In genomic region chr11:2395856-2396255, GRCh38 we compare ENCODE assay signal across 17 cellular contexts. TPM values are rescaled to one million over a fixed set of nuclear protein-coding genes. Genes with fewer than 3 reads are reported as not detected.
A peak's percentile ranks its signal among the peaks of the same experiment; 100 is the strongest.
DNase-seq lines count a peak whose midpoint lies in the region; ATAC-seq and TF ChIP-seq lines count a peak whose summit lies in the region.
"Had no signal": no experiment of that assay in that cellular context is flagged by ENCODE, and none has a peak within 500 bp of the region (broad histone marks: within the 10 kb centered on the region; RNA-seq: fewer than 3 reads in every experiment).

No MANE protein-coding gene starts in this region.

- H3K4me1 ChIP-seq in BLaER1 (peaks cover 79% of the 10 kb centered on the region), DOHH2 (ENCODE audit: control insufficient read depth, low read length) (peaks cover 88% of the 10 kb centered on the region), OCI-LY1 (ENCODE audit: insufficient read depth, low read length, severe bottlenecking) (peaks cover 52% of the 10 kb centered on the region), sigmoid colon (peaks cover 0 to 49% (median 43%) of the 10 kb centered on the region in 4 donors)

- H3K4me2 ChIP-seq in BLaER1, result peak overlapping the region; percentile 100
- no peak overlapping the region for H3K4me2 ChIP-seq in DOHH2 (ENCODE audit: low read length)
- no peak overlapping the region for H3K4me2 ChIP-seq in OCI-LY1 (ENCODE audit: low read length)

- H3K27me3 ChIP-seq in BLaER1, result no peaks in the 10 kb centered on the region
- H3K27me3 ChIP-seq in DOHH2 (ENCODE audit: control insufficient read depth, low read length), result no peaks in the 10 kb centered on the region
- H3K27me3 ChIP-seq in OCI-LY1 (ENCODE audit: insufficient read depth, low read length), result no peaks in the 10 kb centered on the region
- no peaks in the 10 kb centered on the region for H3K27me3 ChIP-seq in sigmoid colon

- H3K4me3 ChIP-seq in BLaER1 (no peak overlapping the region; the same call in 1 of the 2 replicates), DOHH2 (ENCODE audit: low read length) (no peak overlapping the region), OCI-LY1 (ENCODE audit: low read depth, low read length, poor library complexity, severe bottlenecking) (no peak overlapping the region), sigmoid colon (no peak overlapping the region)
- H3K4me3 ChIP-seq: GM12878 had no signal

- TF ChIP-seq EP300 in sigmoid colon (IDR thresholded peaks at IDR 0.05), result no peak

- TF ChIP-seq CTCF in DOHH2 (IDR thresholded peaks at IDR 0.05; ENCODE audit: low read depth, low read length, poor library complexity, severe bottlenecking) (no peak), OCI-LY1 (IDR thresholded peaks at IDR 0.05; ENCODE audit: low read length) (no peak), sigmoid colon (IDR thresholded peaks at IDR 0.05) (no peak)

- no peak for DNase-seq in sigmoid colon
- DNase-seq in NCI-H446 treated with DMSO at 0.1 percent for 48 hours (lab: John Stamatoyannopoulos, UW), result no peak
- DNase-seq in mesenteric fat pad (ENCODE audit: low spot score), result no peak
- DNase-seq: ACHN; Calu3; CD8-positive, alpha-beta T cell; DMS79 treated with DMSO at 0.1 percent for 48 hours; EL; H9 had no signal

- no peak overlapping the region for H3K9ac ChIP-seq in BLaER1
- no peak overlapping the region for H3K9ac ChIP-seq in OCI-LY1 (ENCODE audit: low read length)

- H4K20me1 ChIP-seq in BLaER1, result peaks cover 64% of the 10 kb centered on the region
- H4K20me1 ChIP-seq in DOHH2 (ENCODE audit: control insufficient read depth, insufficient read depth, low read depth, low read length), result no peaks in the 10 kb centered on the region
- no peaks in the 10 kb centered on the region for H4K20me1 ChIP-seq in OCI-LY1 (ENCODE audit: insufficient read depth, low read length)

- H3F3A ChIP-seq in DOHH2 (ENCODE audit: control insufficient read depth, insufficient read depth), result peaks cover 33% of the 10 kb centered on the region
- H3F3A ChIP-seq in OCI-LY1 (ENCODE audit: insufficient read depth, low read length), result no peaks in the 10 kb centered on the region

- TF ChIP-seq POLR2A in sigmoid colon (IDR thresholded peaks at IDR 0.05), result no peak

- H3K36me3 ChIP-seq in BLaER1 (peaks cover 61% of the 10 kb centered on the region), DOHH2 (ENCODE audit: control insufficient read depth, low read length) (peaks cover 87% of the 10 kb centered on the region), OCI-LY1 (ENCODE audit: insufficient read depth, low read length) (peaks cover 62% of the 10 kb centered on the region), sigmoid colon (peaks cover 21 to 76% (median 58%) of the 10 kb centered on the region in 4 donors)

- WGBS in sigmoid colon, 2 donors, result 83 to 90% methylated on average over 17 of the region's 17 CpGs

- H3K9me3 ChIP-seq in BLaER1 (no peaks in the 10 kb centered on the region), DOHH2 (ENCODE audit: control insufficient read depth, insufficient read depth, low read length) (no peaks in the 10 kb centered on the region), OCI-LY1 (ENCODE audit: low read length) (no peaks in the 10 kb centered on the region), sigmoid colon (no peaks in the 10 kb centered on the region)

- H3K79me2 ChIP-seq in DOHH2 (ENCODE audit: control insufficient read depth, low read length) (peaks cover 61% of the 10 kb centered on the region), OCI-LY1 (ENCODE audit: insufficient read depth, low read length) (no peaks in the 10 kb centered on the region)

- no peak for ATAC-seq in GM21367 (IDR thresholded peaks at IDR 0.05; ENCODE audit: unreplicated experiment)
- ATAC-seq: CD8-positive, alpha-beta T cell; GM12878 had no signal

- no peaks in the 10 kb centered on the region for H3K9me2 ChIP-seq in DOHH2 (replicated peaks; ENCODE audit: control insufficient read depth, low read length)
- no peaks in the 10 kb centered on the region for H3K9me2 ChIP-seq in OCI-LY1 (ENCODE audit: low read depth, low read length)

- no peak overlapping the region for H3K27ac ChIP-seq in BLaER1
- H3K27ac ChIP-seq in DOHH2 (ENCODE audit: low read depth, low read length), result 0 out of 2 replicates have a peak overlapping the region, but pooled peaks have one; percentile 100
- peak overlapping the region; percentile 100 for H3K27ac ChIP-seq in OCI-LY1 (ENCODE audit: low read depth, low read length, poor library complexity, severe bottlenecking)
- peak overlapping the region in 3 of 4 donors; percentile 43 to 100 (median 99) for H3K27ac ChIP-seq in sigmoid colon

- intact Hi-C loops in sigmoid colon (cut with DNase I), result loop anchor here (10.0 kb wide), 1 partner anchor 769 kb away; the partner anchor contains the start of gene OSBPL5

- H2AFZ ChIP-seq in OCI-LY1 (ENCODE audit: low read length), result no peak overlapping the region

RNA-seq across cellular contexts. Expression of gene TSSC4, which starts 4.7 kb away (rescaled TPM):
- total RNA-seq in sigmoid colon (10 to 100 TPM; 45.1 to 60.1 (median 53.2) TPM), mesenteric fat pad (55.2 TPM)
- 10 to 100 TPM; 43.7 to 51.1 (median 47.7) TPM for polyA plus RNA-seq in sigmoid colon

RNA-seq across cellular contexts. Expression of gene CD81, which starts 18.7 kb away (rescaled TPM):
- 100 to 1,000 TPM; 401 to 625 (median 493) TPM for total RNA-seq in sigmoid colon
- polyA plus RNA-seq in sigmoid colon, result 100 to 1,000 TPM in 1 of 3 donors, 10 to 100 TPM in 2; 67.9 to 313 (median 90.6) TPM
- 723 TPM for total RNA-seq in mesenteric fat pad

RNA-seq across cellular contexts. Expression of gene TRPM5, which starts 48.5 kb away (rescaled TPM):
- total RNA-seq in sigmoid colon (not detected), mesenteric fat pad (not detected)
- polyA plus RNA-seq in sigmoid colon, result 1 to 10 TPM in 1 of 3 donors, under 1 TPM in 1, not detected in 1; 0.60 to 2.8 TPM
- total RNA-seq: Calu3, G401, GM12878, H1 had no signal
- polyA plus RNA-seq: BJ, GM12878 had no signal

RNA-seq across cellular contexts. Expression of gene KCNQ1, which starts 49.0 kb away (rescaled TPM):
- total RNA-seq in sigmoid colon (1 to 10 TPM; 1.1 to 3.8 (median 3.1) TPM), mesenteric fat pad (10.7 TPM)
- 10 to 100 TPM in 1 of 3 donors, 1 to 10 TPM in 2; 7.8 to 25.2 (median 9.5) TPM for polyA plus RNA-seq in sigmoid colon
- polyA plus RNA-seq: BJ had no signal
